In genomic region chr19:19542507-19542906, GRCh38 we compare ENCODE assay signal across 20 cellular contexts. TPM values are rescaled to one million over a fixed set of nuclear protein-coding genes. Genes with fewer than 3 reads are reported as not detected.
A peak's percentile ranks its signal among the peaks of the same experiment; 100 is the strongest.
DNase-seq lines count a peak whose midpoint lies in the region; ATAC-seq, FAIRE-seq and TF ChIP-seq lines count a peak whose summit lies in the region.
"Had no signal": no experiment of that assay in that cellular context is flagged by ENCODE, and none has a peak within 500 bp of the region (broad histone marks: within the 10 kb centered on the region; RNA-seq: fewer than 3 reads in every experiment).

No MANE protein-coding gene starts in this region.

- no peak overlapping the region for H3K4me2 ChIP-seq in K562 (ENCODE audit: insufficient read depth, low read length)
- no peak overlapping the region for H3K4me2 ChIP-seq in osteoblast (ENCODE audit: insufficient read depth, low read length)
- H3K4me2 ChIP-seq: A549, SK-N-SH had no signal

- H3K27me3 ChIP-seq in K562 (ENCODE audit: control insufficient read depth in 2 of 2, insufficient read depth in 2 of 2, low read length in 2 of 2): peaks cover 3 to 16% of the 10 kb centered on the region in 2 experiments; a peak in 3 of 5 replicates
- H3K27me3 ChIP-seq in osteoblast (ENCODE audit: insufficient read depth, low read length): peaks cover 14% of the 10 kb centered on the region

- POLR2A ChIA-PET in activated naive CD8-positive, alpha-beta T cell treated with anti-CD3 and anti-CD28 coated beads, Interleukin-2, amount 10 ng/mL, durations not matched to agents 7 days and 5 days (lab: Charles Lee): no interaction called here
- POLR2A ChIA-PET in K562 (lab: Yijun Ruan, JAX): no interaction called here

- no peak for ATAC-seq in activated naive CD8-positive, alpha-beta T cell treated with anti-CD3 and anti-CD28 coated beads, Interleukin-2, amount 10 ng/mL, durations not matched to agents 7 days and 5 days (ENCODE audit: low read depth)
- no peak for ATAC-seq in activated naive CD8-positive, alpha-beta T cell treated with anti-CD3 and anti-CD28 coated beads, Interleukin-2, amount 50 U/mL, for 24 hours
- ATAC-seq in K562 (no peak), GM18519 (IDR thresholded peaks at IDR 0.05; ENCODE audit: low FRiP score, unreplicated experiment) (no peak)
- ATAC-seq: A549, HepG2, Right ventricle myocardium inferior had no signal

- H3K9ac ChIP-seq in K562 (ENCODE audit: insufficient read depth in 1 of 2, low read depth in 2 of 2, low read length in 2 of 2): peak overlapping the region in 1 of 2 experiments; percentile 20; a peak in 2 of 4 replicates
- H3K9ac ChIP-seq: SK-N-SH had no signal

- no peak for TF ChIP-seq POLR2A in K562 (conservative IDR thresholded peaks at IDR 0.05)

- H3K36me3 ChIP-seq in K562 (ENCODE audit: control insufficient read depth, insufficient read depth, low read length): no peaks in the 10 kb centered on the region
- H3K36me3 ChIP-seq in osteoblast (ENCODE audit: insufficient read depth, low read length): no peaks in the 10 kb centered on the region
- H3K36me3 ChIP-seq: Peyer's patch had no signal

- FAIRE-seq in K562 (lab: Jason Lieb, UNC): no peak
- FAIRE-seq: A549, H54, HepG2 had no signal

- H4K20me1 ChIP-seq in K562 (replicated peaks; ENCODE audit: control insufficient read depth, insufficient read depth, low read length) (no peaks in the 10 kb centered on the region), osteoblast (ENCODE audit: insufficient read depth, low read length) (no peaks in the 10 kb centered on the region)

- peaks cover 19% of the 10 kb centered on the region for H3K4me1 Mint-ChIP-seq in activated naive CD8-positive, alpha-beta T cell treated with anti-CD3 and anti-CD28 coated beads, Interleukin-2, amount 10 ng/mL, durations not matched to agents 7 days and 5 days
- peaks cover 24% of the 10 kb centered on the region for H3K4me1 Mint-ChIP-seq in activated naive CD8-positive, alpha-beta T cell treated with anti-CD3 and anti-CD28 coated beads, Interleukin-2, amount 50 U/mL, for 24 hours

- H2AFZ ChIP-seq in K562 (ENCODE audit: low read depth, low read length) (no peak overlapping the region), osteoblast (ENCODE audit: low read length) (no peak overlapping the region)

- H3K79me2 ChIP-seq in K562 (ENCODE audit: control insufficient read depth, insufficient read depth, low read length): no peaks in the 10 kb centered on the region
- H3K79me2 ChIP-seq in osteoblast (ENCODE audit: insufficient read depth, low read length): no peaks in the 10 kb centered on the region

- H3K4me1 ChIP-seq in K562 (replicated peaks in 1 of 2; ENCODE audit: control insufficient read depth in 2 of 2, insufficient read depth in 2 of 2, low read length in 2 of 2) (peaks cover 2 to 73% of the 10 kb centered on the region in 2 experiments; a peak in 2 of 5 replicates), osteoblast (ENCODE audit: insufficient read depth, low read length) (peaks cover 11% of the 10 kb centered on the region)
- H3K4me1 ChIP-seq: A549, Caco-2 had no signal

- H3K4me3 ChIP-seq in K562 (no peak overlapping the region), osteoblast (ENCODE audit: insufficient read depth, low read length) (no peak overlapping the region), foreskin fibroblast (ENCODE audit: low read depth in 1 of 2, low read length in 2 of 2) (no peak overlapping the region)
- H3K4me3 ChIP-seq: A549, Peyer's patch had no signal

- BruUV-seq in K562 (replicated peaks; lab: Mats Ljungman, UMichigan): no TSS peak

- intact Hi-C loops in K562 (cut with micrococcal nuclease): no loop called here

- peaks cover 17% of the 10 kb centered on the region for H3K27me3 Mint-ChIP-seq in activated naive CD8-positive, alpha-beta T cell treated with anti-CD3 and anti-CD28 coated beads, Interleukin-2, amount 10 ng/mL, durations not matched to agents 7 days and 5 days
- peaks cover 16% of the 10 kb centered on the region for H3K27me3 Mint-ChIP-seq in activated naive CD8-positive, alpha-beta T cell treated with anti-CD3 and anti-CD28 coated beads, Interleukin-2, amount 50 U/mL, for 24 hours

- TF ChIP-seq EP300 in K562 (IDR thresholded peaks at IDR 0.05; ENCODE audit: low read length): no peak

- no peak overlapping the region for H3K27ac Mint-ChIP-seq in activated naive CD8-positive, alpha-beta T cell treated with anti-CD3 and anti-CD28 coated beads, Interleukin-2, amount 10 ng/mL, durations not matched to agents 7 days and 5 days
- no peak overlapping the region for H3K27ac Mint-ChIP-seq in activated naive CD8-positive, alpha-beta T cell treated with anti-CD3 and anti-CD28 coated beads, Interleukin-2, amount 50 U/mL, for 24 hours
- H3K27ac Mint-ChIP-seq: HFFc6 had no signal

- in situ Hi-C loops in K562 (cut with MboI): loop anchor here (25.0 kb wide), 1 partner anchor 95 kb away; the partner anchor contains the start of genes GMIP and LPAR2

- H3K9me3 Mint-ChIP-seq in activated naive CD8-positive, alpha-beta T cell treated with anti-CD3 and anti-CD28 coated beads, Interleukin-2, amount 10 ng/mL, durations not matched to agents 7 days and 5 days: no peaks in the 10 kb centered on the region
- H3K9me3 Mint-ChIP-seq in activated naive CD8-positive, alpha-beta T cell treated with anti-CD3 and anti-CD28 coated beads, Interleukin-2, amount 50 U/mL, for 24 hours: no peaks in the 10 kb centered on the region
- H3K9me3 Mint-ChIP-seq: HFFc6 had no signal

- H3K36me3 Mint-ChIP-seq in activated naive CD8-positive, alpha-beta T cell treated with anti-CD3 and anti-CD28 coated beads, Interleukin-2, amount 10 ng/mL, durations not matched to agents 7 days and 5 days: no peaks in the 10 kb centered on the region
- no peaks in the 10 kb centered on the region for H3K36me3 Mint-ChIP-seq in activated naive CD8-positive, alpha-beta T cell treated with anti-CD3 and anti-CD28 coated beads, Interleukin-2, amount 50 U/mL, for 24 hours (ENCODE audit: low read depth)
- H3K36me3 Mint-ChIP-seq: CD4-positive, CD25-positive, alpha-beta regulatory T cell had no signal

- TF ChIP-seq CTCF in K562 (IDR thresholded peaks at IDR 0.05 in 2 of 3, conservative IDR thresholded peaks at IDR 0.05 in 1 of 3; ENCODE audit: insufficient read depth in 2 of 3, low read depth in 1 of 3, low read length in 3 of 3) (no peak), osteoblast (IDR thresholded peaks at IDR 0.05; ENCODE audit: extremely low read depth, low read depth, low read length) (no peak), foreskin fibroblast (IDR thresholded peaks at IDR 0.05; ENCODE audit: low read depth, low read length) (no peak)

- H3K27ac ChIP-seq in K562 (ENCODE audit: extremely low read depth, low read depth, low read length): no peak overlapping the region
- H3K27ac ChIP-seq in osteoblast (ENCODE audit: low read depth, low read length): no peak overlapping the region
- H3K27ac ChIP-seq: A549, Peyer's patch had no signal

- H3K9me3 ChIP-seq in K562 (replicated peaks; ENCODE audit: control insufficient read depth, insufficient read depth, low read depth, low read length) (no peaks in the 10 kb centered on the region; the same call in 1 of the 2 replicates), osteoblast (ENCODE audit: low read depth, low read length) (no peaks in the 10 kb centered on the region)
- H3K9me3 ChIP-seq: A549, Caco-2, Peyer's patch, SK-N-SH had no signal

- WGBS in K562 (ENCODE audit: insufficient coverage, low coverage, missing lambda C conversion rate): 38% methylated on average over 12 of the region's 12 CpGs

- no peak overlapping the region for H3K4me3 Mint-ChIP-seq in activated naive CD8-positive, alpha-beta T cell treated with anti-CD3 and anti-CD28 coated beads, Interleukin-2, amount 10 ng/mL, durations not matched to agents 7 days and 5 days
- no peak overlapping the region for H3K4me3 Mint-ChIP-seq in activated naive CD8-positive, alpha-beta T cell treated with anti-CD3 and anti-CD28 coated beads, Interleukin-2, amount 50 U/mL, for 24 hours
- H3K4me3 Mint-ChIP-seq: HFFc6 had no signal

- TF ChIP-seq RAD21 in K562 (CRISPR knock-in tag; conservative IDR thresholded peaks at IDR 0.05 in 1 of 2, IDR thresholded peaks at IDR 0.05 in 1 of 2): no peak

- CTCF ChIA-PET in K562 (lab: Yijun Ruan, JAX; ENCODE audit: low intra/inter-chr PET ratio): no interaction called here

- peak; percentile 32 for DNase-seq in activated naive CD8-positive, alpha-beta T cell treated with anti-CD3 and anti-CD28 coated beads, Interleukin-2, amount 10 ng/mL, durations not matched to agents 7 days and 5 days
- DNase-seq in activated naive CD8-positive, alpha-beta T cell treated with anti-CD3 and anti-CD28 coated beads, Interleukin-2, amount 50 U/mL, for 24 hours: no peak
- DNase-seq in NOMO-1 treated with DMSO at 0.1 percent for 48 hours (lab: John Stamatoyannopoulos, UW; ENCODE audit: unreplicated experiment): peak; percentile 62
- no peak for DNase-seq in K562 (ENCODE audit: extremely low read depth in 1 of 4, low spot score in 3 of 4)
- DNase-seq in osteoblast (ENCODE audit: insufficient read length, low spot score, missing footprints): peak; percentile 87
- DNase-seq in foreskin fibroblast: no peak
- no peak for DNase-seq in midbrain (lab: John Stamatoyannopoulos, UW)
- DNase-seq: Caco-2; CD4-positive, CD25-positive, alpha-beta regulatory T cell; EL; HFFc6; NCI-H187 treated with DMSO at 0.1 percent for 48 hours; NCI-H446; Peyer's patch; SK-N-SH had no signal

- no peaks in the 10 kb centered on the region for H3K9me1 ChIP-seq in K562 (ENCODE audit: control insufficient read depth, insufficient read depth, low read length)

RNA-seq across cellular contexts. Expression of gene CILP2, which starts 4.4 kb away (rescaled TPM):
- under 1 TPM; 0.11 to 0.14 TPM for total RNA-seq in activated naive CD8-positive, alpha-beta T cell treated with anti-CD3 and anti-CD28 coated beads, Interleukin-2, amount 10 ng/mL, durations not matched to agents 7 days and 5 days
- 0.09 and 0.56 TPM in 2 replicates for total RNA-seq in K562 (2011; cell fraction: chromatin; rRNA removed; ENCODE audit: low replicate concordance)
- 0.53 and 0.67 TPM in 2 replicates for total RNA-seq in K562 (2011; cell fraction: nucleolus; rRNA removed)
- total RNA-seq in K562 (2011; cell fraction: nucleoplasm; rRNA removed): 0.29 and 0.46 TPM in 2 replicates
- total RNA-seq in K562 (2014; rRNA removed) (0.23 and 0.33 TPM in 2 replicates), K562 (2014; rRNA removed; fragmentation: Illumina TruSeq; extraction: Trizol) (0.04 TPM in 1 of 2 replicates, not detected in the other), K562 (2015; rRNA removed; fragmentation: Illumina TruSeq; extraction: Trizol) (0.08 and 0.11 TPM in 2 replicates), K562 (2021) (0.29 and 0.35 TPM in 2 replicates), osteoblast (0.72 and 0.88 TPM in 2 replicates)
- polyA plus RNA-seq in K562 (2011; rRNA removed) (0.04 and 0.07 TPM in 2 replicates), K562 (2014; fragmentation: Illumina TruSeq; extraction: Trizol) (0.04 TPM in 2 replicates), K562 (2014; fragmentation: Nextera tagmentation; extraction: Ambion mirVana) (not detected), K562 (2014; rRNA removed) (0.05 and 0.31 TPM in 2 replicates)
- polyA plus RNA-seq in K562 (2011; cell fraction: cytosol; rRNA removed): 0.01 and 0.67 TPM in 2 replicates
- 0.22 and 0.77 TPM in 2 replicates for polyA plus RNA-seq in K562 (2011; cell fraction: nucleus; rRNA removed)
- 0.05 and 0.29 TPM in 2 replicates for polyA plus RNA-seq in K562 (2012)
- 0.14 TPM in 1 of 2 replicates, not detected in the other for polyA minus RNA-seq in K562 (2011; rRNA and poly(A)+ RNA removed)
- not detected in 2 replicates for polyA minus RNA-seq in K562 (2011; cell fraction: cytosol; rRNA and poly(A)+ RNA removed)
- 0.22 and 0.27 TPM in 2 replicates for polyA minus RNA-seq in K562 (2011; cell fraction: nucleus; rRNA and poly(A)+ RNA removed)
- total RNA-seq: Peyer's patch had no signal

RNA-seq across cellular contexts. Expression of gene YJEFN3, which starts 13.8 kb away (rescaled TPM):
- 10 to 100 TPM; 11.7 to 11.9 TPM for total RNA-seq in activated naive CD8-positive, alpha-beta T cell treated with anti-CD3 and anti-CD28 coated beads, Interleukin-2, amount 10 ng/mL, durations not matched to agents 7 days and 5 days
- 31.5 and 32.8 TPM in 2 replicates for total RNA-seq in K562 (2011; cell fraction: chromatin; rRNA removed; ENCODE audit: low replicate concordance)
- total RNA-seq in K562 (2011; cell fraction: nucleolus; rRNA removed): 14.5 and 16.2 TPM in 2 replicates
- 22.3 and 39.8 TPM in 2 replicates for total RNA-seq in K562 (2011; cell fraction: nucleoplasm; rRNA removed)
- total RNA-seq in K562 (2014; rRNA removed) (1.3 and 1.5 TPM in 2 replicates), K562 (2014; rRNA removed; fragmentation: Illumina TruSeq; extraction: Trizol) (0.86 and 0.98 TPM in 2 replicates), K562 (2015; rRNA removed; fragmentation: Illumina TruSeq; extraction: Trizol) (1.1 TPM in 2 replicates), K562 (2021) (3.6 and 4.8 TPM in 2 replicates), osteoblast (under 0.01 and 0.29 TPM in 2 replicates)
- polyA plus RNA-seq in K562 (2011; rRNA removed) (1.0 and 1.6 TPM in 2 replicates), K562 (2014; fragmentation: Illumina TruSeq; extraction: Trizol) (2.9 and 3.8 TPM in 2 replicates), K562 (2014; fragmentation: Nextera tagmentation; extraction: Ambion mirVana) (under 1 TPM in 1 of 2 experiments, not detected in 1; 0.04 TPM), K562 (2014; rRNA removed) (4.8 and 5.8 TPM in 2 replicates)
- polyA plus RNA-seq in K562 (2011; cell fraction: cytosol; rRNA removed): 0.86 and 2.6 TPM in 2 replicates
- polyA plus RNA-seq in K562 (2011; cell fraction: nucleus; rRNA removed): 12.5 and 30.5 TPM in 2 replicates
- 4.6 and 18.0 TPM in 2 replicates for polyA plus RNA-seq in K562 (2012)
- 0.81 and 1.1 TPM in 2 replicates for polyA minus RNA-seq in K562 (2011; rRNA and poly(A)+ RNA removed)
- 0.46 and 1.0 TPM in 2 replicates for polyA minus RNA-seq in K562 (2011; cell fraction: cytosol; rRNA and poly(A)+ RNA removed)
- polyA minus RNA-seq in K562 (2011; cell fraction: nucleus; rRNA and poly(A)+ RNA removed): 2.4 and 2.7 TPM in 2 replicates
- polyA plus RNA-seq: CD4-positive, CD25-positive, alpha-beta regulatory T cell had no signal

RNA-seq across cellular contexts. Expression of gene NDUFA13, which starts 26.5 kb away (rescaled TPM):
- 100 to 1,000 TPM; 306 to 336 TPM for total RNA-seq in activated naive CD8-positive, alpha-beta T cell treated with anti-CD3 and anti-CD28 coated beads, Interleukin-2, amount 10 ng/mL, durations not matched to agents 7 days and 5 days
- total RNA-seq in K562 (2011; cell fraction: chromatin; rRNA removed; ENCODE audit: low replicate concordance): 115 and 283 TPM in 2 replicates
- total RNA-seq in K562 (2011; cell fraction: nucleolus; rRNA removed): 289 and 359 TPM in 2 replicates
- 176 and 255 TPM in 2 replicates for total RNA-seq in K562 (2011; cell fraction: nucleoplasm; rRNA removed)
- 386 and 429 TPM in 2 replicates for total RNA-seq in K562 (2014; rRNA removed)
- total RNA-seq in K562 (2014; rRNA removed; fragmentation: Illumina TruSeq; extraction: Trizol): 74.8 and 146 TPM in 2 replicates
- 397 and 447 TPM in 2 replicates for total RNA-seq in K562 (2015; rRNA removed; fragmentation: Illumina TruSeq; extraction: Trizol)
- 522 and 559 TPM in 2 replicates for total RNA-seq in K562 (2021)
- 340 and 343 TPM in 2 replicates for polyA plus RNA-seq in K562 (2011; rRNA removed)
- 881 and 1,009 TPM in 2 replicates for polyA plus RNA-seq in K562 (2011; cell fraction: cytosol; rRNA removed)
- polyA plus RNA-seq in K562 (2011; cell fraction: nucleus; rRNA removed): 249 and 320 TPM in 2 replicates
- polyA plus RNA-seq in K562 (2012): 401 and 675 TPM in 2 replicates
- polyA plus RNA-seq in K562 (2014; fragmentation: Illumina TruSeq; extraction: Trizol): 298 and 395 TPM in 2 replicates
- 100 to 1,000 TPM; 263 to 440 TPM for polyA plus RNA-seq in K562 (2014; fragmentation: Nextera tagmentation; extraction: Ambion mirVana)
- 596 and 801 TPM in 2 replicates for polyA plus RNA-seq in K562 (2014; rRNA removed)
- polyA minus RNA-seq in K562 (2011; rRNA and poly(A)+ RNA removed): 72.8 and 113 TPM in 2 replicates
- 98.7 and 142 TPM in 2 replicates for polyA minus RNA-seq in K562 (2011; cell fraction: cytosol; rRNA and poly(A)+ RNA removed)
- polyA minus RNA-seq in K562 (2011; cell fraction: nucleus; rRNA and poly(A)+ RNA removed): 52.4 and 62.5 TPM in 2 replicates
- total RNA-seq in osteoblast: 160 and 202 TPM in 2 replicates

RNA-seq across cellular contexts. Expression of gene TSSK6, which starts 27.2 kb away (rescaled TPM):
- 1 to 10 TPM; 5.8 to 6.5 TPM for total RNA-seq in activated naive CD8-positive, alpha-beta T cell treated with anti-CD3 and anti-CD28 coated beads, Interleukin-2, amount 10 ng/mL, durations not matched to agents 7 days and 5 days
- total RNA-seq in K562 (2011; cell fraction: chromatin; rRNA removed; ENCODE audit: low replicate concordance): 1.3 and 7.5 TPM in 2 replicates
- total RNA-seq in K562 (2011; cell fraction: nucleolus; rRNA removed): 14.5 and 15.7 TPM in 2 replicates
- total RNA-seq in K562 (2011; cell fraction: nucleoplasm; rRNA removed): 4.5 TPM in 2 replicates
- total RNA-seq in K562 (2014; rRNA removed) (2.0 and 2.1 TPM in 2 replicates), K562 (2014; rRNA removed; fragmentation: Illumina TruSeq; extraction: Trizol) (0.22 TPM in 1 of 2 replicates, not detected in the other), K562 (2015; rRNA removed; fragmentation: Illumina TruSeq; extraction: Trizol) (0.76 and 0.90 TPM in 2 replicates), K562 (2021) (2.4 and 2.6 TPM in 2 replicates), osteoblast (2.7 and 4.3 TPM in 2 replicates)
- polyA plus RNA-seq in K562 (2011; rRNA removed) (0.93 and 1.8 TPM in 2 replicates), K562 (2014; fragmentation: Illumina TruSeq; extraction: Trizol) (0.21 and 0.39 TPM in 2 replicates), K562 (2014; fragmentation: Nextera tagmentation; extraction: Ambion mirVana) (not detected), K562 (2014; rRNA removed) (2.4 and 3.9 TPM in 2 replicates)
- 2.5 and 7.7 TPM in 2 replicates for polyA plus RNA-seq in K562 (2011; cell fraction: cytosol; rRNA removed)
- polyA plus RNA-seq in K562 (2011; cell fraction: nucleus; rRNA removed): 3.6 and 7.5 TPM in 2 replicates
- 1.3 and 2.7 TPM in 2 replicates for polyA plus RNA-seq in K562 (2012)
- polyA minus RNA-seq in K562 (2011; rRNA and poly(A)+ RNA removed): 0.54 and 0.67 TPM in 2 replicates
- 1.4 TPM in 1 of 2 replicates, not detected in the other for polyA minus RNA-seq in K562 (2011; cell fraction: cytosol; rRNA and poly(A)+ RNA removed)
- 7.4 and 9.3 TPM in 2 replicates for polyA minus RNA-seq in K562 (2011; cell fraction: nucleus; rRNA and poly(A)+ RNA removed)

Comparison
In these comparisons a context has a peak if more than half of its experiments do, and no peak if none do; other contexts are left out.
1. DNase-seq: peak in activated naive CD8-positive, alpha-beta T cell treated with anti-CD3 and anti-CD28 coated beads, Interleukin-2, amount 10 ng/mL, durations not matched to agents 7 days and 5 days (single experiment), NOMO-1 treated with DMSO at 0.1 percent for 48 hours (single experiment) and osteoblast (single experiment); none in activated naive CD8-positive, alpha-beta T cell treated with anti-CD3 and anti-CD28 coated beads, Interleukin-2, amount 50 U/mL, for 24 hours (single experiment), K562 (0 of 4), foreskin fibroblast (0 of 2) and midbrain (single experiment).